Comparison of ENCODE assay signal across 17 cellular contexts in the genomic region with DNA sequence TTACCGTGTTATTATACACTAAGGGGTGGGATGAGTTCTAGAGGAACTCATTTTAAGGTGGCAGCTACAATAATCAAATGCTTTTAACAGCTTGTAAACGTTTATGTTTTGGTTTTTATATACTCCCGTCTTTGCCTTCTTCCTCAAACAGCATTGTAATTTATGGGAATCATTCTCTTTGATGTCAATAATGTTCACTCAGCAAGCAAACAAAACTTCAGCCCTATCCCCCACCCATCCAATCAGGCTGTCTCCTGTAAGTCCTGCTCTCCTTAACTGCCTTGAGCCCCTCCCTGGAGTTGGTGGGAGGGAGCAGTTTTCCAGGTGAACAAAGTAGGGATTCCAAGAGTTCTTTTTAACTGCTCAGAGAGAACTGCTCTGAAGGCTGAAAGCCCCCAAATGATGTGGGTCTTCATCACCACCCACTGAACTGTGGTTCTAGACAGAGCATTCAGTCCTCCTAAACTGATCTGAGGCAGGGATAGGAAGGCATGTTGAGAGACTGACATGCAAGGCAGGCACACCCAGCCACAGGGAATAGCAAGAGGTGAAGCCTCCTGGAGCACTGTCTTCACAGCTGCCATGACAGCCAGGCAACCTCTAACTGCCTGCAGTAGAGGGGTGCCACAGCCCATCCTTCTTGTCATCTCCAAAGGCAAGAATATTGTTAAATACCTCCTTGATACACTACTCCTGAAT. TPM values are rescaled to one million over a fixed set of nuclear protein-coding genes. Genes with fewer than 3 reads are reported as not detected.
"Had no signal": no experiment of that assay in that cellular context is flagged by ENCODE, and none has a peak within 500 bp of the region (broad histone marks: within the 10 kb centered on the region; RNA-seq: fewer than 3 reads in every experiment).

No MANE protein-coding gene starts in this region.

- H3K9me3 ChIP-seq: heart left ventricle, left lung, lower lobe of right lung, neutrophil, psoas muscle, right lobe of liver, tibial artery, upper lobe of right lung, vagina had no signal

- DNase-seq: effector CD4-positive, alpha-beta T cell; endodermal cell; heart left ventricle; islet precursor cell; left lung; lower lobe of right lung; naive thymus-derived CD8-positive, alpha-beta T cell; psoas muscle; retina; right lobe of liver; stimulated activated CD4-positive, alpha-beta T cell treated with anti-CD3 and anti-CD28 coated beads, Interleukin-4, amount 100 ng/mL, for 1 hour; tibial artery; upper lobe of right lung had no signal

- H3K4me3 ChIP-seq: coronary artery, heart left ventricle, left lung, lower lobe of right lung, psoas muscle, right lobe of liver, tibial artery, upper lobe of right lung, vagina had no signal

- H3K27ac ChIP-seq: coronary artery, heart left ventricle, left lung, lower lobe of right lung, neutrophil, psoas muscle, right lobe of liver, tibial artery, upper lobe of right lung, vagina had no signal

- H3K4me1 ChIP-seq: heart left ventricle, left lung, lower lobe of right lung, psoas muscle, right lobe of liver, tibial artery, upper lobe of right lung, vagina had no signal

- ATAC-seq: heart left ventricle; left lung; lower lobe of right lung; naive thymus-derived CD8-positive, alpha-beta T cell; psoas muscle; right lobe of liver; stimulated activated memory B cell treated with anti-CD40 and anti-IgM and Interleukin-4, amounts not matched to agents 10 μg/mL and 1 μg/mL and 100 μg/mL, for 72 hours; upper lobe of right lung had no signal

- H3K36me3 ChIP-seq: heart left ventricle, left lung, lower lobe of right lung, neutrophil, right lobe of liver, tibial artery, upper lobe of right lung, vagina had no signal

- H3K27me3 ChIP-seq: left lung, right lobe of liver, tibial artery, upper lobe of right lung, vagina had no signal

RNA-seq across cellular contexts. Expression of gene MYO5B, which starts 17.5 kb away (rescaled TPM):
- total RNA-seq: naive thymus-derived CD8-positive, alpha-beta T cell had no signal
